ENCODE assay signal across 19 cellular contexts in genomic region chr1:5986018-5986417, GRCh38. TPM values are rescaled to one million over a fixed set of nuclear protein-coding genes. Genes with fewer than 3 reads are reported as not detected.
DNase-seq lines count a peak whose midpoint lies in the region; TF ChIP-seq lines count a peak whose summit lies in the region.
"Had no signal": no experiment of that assay in that cellular context is flagged by ENCODE, and none has a peak within 500 bp of the region (broad histone marks: within the 10 kb centered on the region; RNA-seq: fewer than 3 reads in every experiment).

No MANE protein-coding gene starts in this region.

- no peaks in the 10 kb centered on the region for H3K27me3 Mint-ChIP-seq in chondrocyte (ENCODE audit: low read depth)
- H3K27me3 Mint-ChIP-seq in activated T-helper 1 cell treated with anti-CD3 and anti-CD28 coated beads, Interleukin-12 subunit alpha, Interleukin-12 subunit beta, Interleukin-2, Interleukin-4 antibody, amounts not matched to agents 30 ng/mL and 10 ng/mL and 1 ng/mL, durations not matched to agents 14 hours and 24 hours and 36 hours (ENCODE audit: insufficient read depth) = no peaks in the 10 kb centered on the region
- H3K27me3 Mint-ChIP-seq: CD4-positive, CD25-positive, alpha-beta regulatory T cell had no signal

- H3K36me3 Mint-ChIP-seq in chondrocyte (ENCODE audit: low read depth) = peaks cover 3% of the 10 kb centered on the region
- H3K36me3 Mint-ChIP-seq in activated T-helper 1 cell treated with anti-CD3 and anti-CD28 coated beads, Interleukin-12 subunit alpha, Interleukin-12 subunit beta, Interleukin-2, Interleukin-4 antibody, amounts not matched to agents 30 ng/mL and 10 ng/mL and 1 ng/mL, durations not matched to agents 14 hours and 24 hours and 36 hours (ENCODE audit: low read depth) = peaks cover 14% of the 10 kb centered on the region

- DNase-seq in activated effector memory CD4-positive, alpha-beta T cell treated with anti-CD3 and anti-CD28 coated beads, Interleukin-2, amount 50 U/mL, for 16 hours = peak; percentile 39
- no peak for DNase-seq in activated effector memory CD4-positive, alpha-beta T cell treated with Interleukin-2 at 50 U/mL for 16 hours
- DNase-seq in DMS79 treated with DMSO at 0.1 percent for 48 hours (lab: John Stamatoyannopoulos, UW) (peak; percentile 38), chondrocyte (ENCODE audit: low spot score) (peak; percentile 42), posterior vena cava (ENCODE audit: low spot score) (peak; percentile 38), NOMO-1 (lab: John Stamatoyannopoulos, UW; ENCODE audit: unreplicated experiment in 2 of 2) (no peak)
- no peak for DNase-seq in activated naive CD4-positive, alpha-beta T cell treated with anti-CD3 and anti-CD28 coated beads, Interleukin-2, amount 50 U/mL, for 16 hours
- no peak for DNase-seq in activated T-helper 1 cell treated with anti-CD3 and anti-CD28 coated beads, Interleukin-12 subunit alpha, Interleukin-12 subunit beta, Interleukin-2, Interleukin-4 antibody, amounts not matched to agents 30 ng/mL and 10 ng/mL and 1 ng/mL, durations not matched to agents 14 hours and 24 hours and 36 hours (ENCODE audit: low spot score)
- DNase-seq: CD4-positive, CD25-positive, alpha-beta regulatory T cell; GDM1; GM23248; H7; NCI-H1092; NCI-H1417 treated with DMSO at 0.1 percent for 48 hours; NCI-H1694 treated with DMSO at 0.1 percent for 48 hours; NCI-H2081; NCI-H524; NCI-H774; PC-3 had no signal

- peaks cover 13% of the 10 kb centered on the region for H3K4me1 Mint-ChIP-seq in chondrocyte (ENCODE audit: low read depth)
- peaks cover 45% of the 10 kb centered on the region for H3K4me1 Mint-ChIP-seq in activated T-helper 1 cell treated with anti-CD3 and anti-CD28 coated beads, Interleukin-12 subunit alpha, Interleukin-12 subunit beta, Interleukin-2, Interleukin-4 antibody, amounts not matched to agents 30 ng/mL and 10 ng/mL and 1 ng/mL, durations not matched to agents 14 hours and 24 hours and 36 hours (ENCODE audit: low read depth)

- no peaks in the 10 kb centered on the region for H3K9me3 Mint-ChIP-seq in chondrocyte (ENCODE audit: low read depth)
- no peaks in the 10 kb centered on the region for H3K9me3 Mint-ChIP-seq in activated T-helper 1 cell treated with anti-CD3 and anti-CD28 coated beads, Interleukin-12 subunit alpha, Interleukin-12 subunit beta, Interleukin-2, Interleukin-4 antibody, amounts not matched to agents 30 ng/mL and 10 ng/mL and 1 ng/mL, durations not matched to agents 14 hours and 24 hours and 36 hours
- H3K9me3 Mint-ChIP-seq: CD4-positive, CD25-positive, alpha-beta regulatory T cell had no signal

- no peak overlapping the region for H3K27ac Mint-ChIP-seq in chondrocyte (ENCODE audit: unreplicated experiment)
- no peak overlapping the region for H3K27ac Mint-ChIP-seq in activated T-helper 1 cell treated with anti-CD3 and anti-CD28 coated beads, Interleukin-12 subunit alpha, Interleukin-12 subunit beta, Interleukin-2, Interleukin-4 antibody, amounts not matched to agents 30 ng/mL and 10 ng/mL and 1 ng/mL, durations not matched to agents 14 hours and 24 hours and 36 hours
- H3K27ac Mint-ChIP-seq: CD4-positive, CD25-positive, alpha-beta regulatory T cell had no signal

- intact Hi-C loops in posterior vena cava (cut with DNase I) = no loop called here
- intact Hi-C loops in activated T-helper 1 cell treated with anti-CD3 and anti-CD28 coated beads, Interleukin-12 subunit alpha, Interleukin-12 subunit beta, Interleukin-2, Interleukin-4 antibody, amounts not matched to agents 30 ng/mL and 10 ng/mL and 1 ng/mL, durations not matched to agents 14 hours and 24 hours and 36 hours (cut with micrococcal nuclease) = no loop called here

- H3K4me3 Mint-ChIP-seq in chondrocyte (ENCODE audit: unreplicated experiment) = no peak overlapping the region
- no peak overlapping the region for H3K4me3 Mint-ChIP-seq in activated T-helper 1 cell treated with anti-CD3 and anti-CD28 coated beads, Interleukin-12 subunit alpha, Interleukin-12 subunit beta, Interleukin-2, Interleukin-4 antibody, amounts not matched to agents 30 ng/mL and 10 ng/mL and 1 ng/mL, durations not matched to agents 14 hours and 24 hours and 36 hours
- H3K4me3 Mint-ChIP-seq: CD4-positive, CD25-positive, alpha-beta regulatory T cell had no signal

- TF ChIP-seq CTCF in chondrocyte (IDR thresholded peaks at IDR 0.05) = no peak

RNA-seq across cellular contexts. Expression of gene NPHP4, which starts 6.2 kb away (rescaled TPM):
- total RNA-seq in chondrocyte = 7.6 to 11.9 TPM (median 8.7 TPM) in 3 replicates
- 1 to 10 TPM; 6.9 to 7.7 TPM for total RNA-seq in posterior vena cava
- total RNA-seq in activated T-helper 1 cell treated with anti-CD3 and anti-CD28 coated beads, Interleukin-12 subunit alpha, Interleukin-12 subunit beta, Interleukin-2, Interleukin-4 antibody, amounts not matched to agents 30 ng/mL and 10 ng/mL and 1 ng/mL, durations not matched to agents 14 hours and 24 hours and 36 hours = 18.3 and 18.6 TPM in 2 replicates

RNA-seq across cellular contexts. Expression of gene KCNAB2, which starts 59.7 kb away (rescaled TPM):
- total RNA-seq in chondrocyte = 4.2 to 7.3 TPM (median 5.2 TPM) in 3 replicates
- total RNA-seq in posterior vena cava = 10 to 100 TPM; 13.5 to 21.8 TPM
- 237 and 254 TPM in 2 replicates for total RNA-seq in activated T-helper 1 cell treated with anti-CD3 and anti-CD28 coated beads, Interleukin-12 subunit alpha, Interleukin-12 subunit beta, Interleukin-2, Interleukin-4 antibody, amounts not matched to agents 30 ng/mL and 10 ng/mL and 1 ng/mL, durations not matched to agents 14 hours and 24 hours and 36 hours

Comparison
In these comparisons a context has a peak if more than half of its experiments do, and no peak if none do; other contexts are left out.
1. DNase-seq: peak in activated effector memory CD4-positive, alpha-beta T cell treated with anti-CD3 and anti-CD28 coated beads, Interleukin-2, amount 50 U/mL, for 16 hours (single experiment), DMS79 treated with DMSO at 0.1 percent for 48 hours (single experiment), chondrocyte (single experiment) and posterior vena cava (single experiment); none in activated effector memory CD4-positive, alpha-beta T cell treated with Interleukin-2 at 50 U/mL for 16 hours (single experiment), activated naive CD4-positive, alpha-beta T cell treated with anti-CD3 and anti-CD28 coated beads, Interleukin-2, amount 50 U/mL, for 16 hours (single experiment), activated T-helper 1 cell treated with anti-CD3 and anti-CD28 coated beads, Interleukin-12 subunit alpha, Interleukin-12 subunit beta, Interleukin-2, Interleukin-4 antibody, amounts not matched to agents 30 ng/mL and 10 ng/mL and 1 ng/mL, durations not matched to agents 14 hours and 24 hours and 36 hours (single experiment) and NOMO-1 (0 of 2).
2. RNA of gene KCNAB2, which starts 59.7 kb away (total RNA-seq): 237 to 254 TPM in activated T-helper 1 cell treated with anti-CD3 and anti-CD28 coated beads, Interleukin-12 subunit alpha, Interleukin-12 subunit beta, Interleukin-2, Interleukin-4 antibody, amounts not matched to agents 30 ng/mL and 10 ng/mL and 1 ng/mL, durations not matched to agents 14 hours and 24 hours and 36 hours; 13.5 to 21.8 TPM in posterior vena cava and 4.2 to 7.3 TPM in chondrocyte; every median in the first group is over 10 times any median in the second.